In the genomic region with DNA sequence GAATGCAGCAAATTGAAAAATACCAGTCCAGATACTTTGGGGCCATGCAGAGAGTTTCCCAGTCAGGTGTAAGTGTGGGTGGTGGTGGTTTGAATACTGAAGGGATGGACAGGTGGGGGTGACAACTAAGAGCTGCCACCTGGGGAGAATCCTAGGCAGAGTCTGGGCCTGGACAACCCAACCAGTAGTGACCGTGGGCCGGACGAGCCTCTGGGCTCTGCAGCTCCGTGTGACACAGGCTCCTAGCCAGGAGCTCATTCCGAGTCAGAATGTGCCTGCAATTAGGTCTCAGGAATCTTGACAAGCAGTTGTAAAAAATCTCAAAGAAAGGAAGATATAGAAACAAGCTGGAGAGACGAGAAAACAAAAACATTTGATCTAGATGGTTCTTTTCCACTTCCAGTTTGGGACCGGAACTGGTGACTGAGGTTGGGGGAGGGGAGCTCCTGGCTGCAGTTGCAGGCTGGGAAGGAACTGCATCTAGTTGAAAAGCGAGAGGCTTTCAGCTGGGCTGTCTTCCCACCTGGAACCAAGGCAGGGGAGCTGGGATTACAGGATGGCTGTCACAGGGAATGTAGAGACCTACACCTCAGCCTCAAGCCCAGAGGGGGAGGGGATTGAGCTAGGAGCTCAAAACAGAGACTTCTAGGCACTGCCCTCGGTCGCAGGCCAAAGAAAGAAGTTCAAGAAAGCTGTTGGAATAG, we compare ENCODE assay signal across 19 cellular contexts.
"Had no signal": no experiment of that assay in that cellular context is flagged by ENCODE, and none has a peak within 500 bp of the region (broad histone marks: within the 10 kb centered on the region; RNA-seq: fewer than 3 reads in every experiment).

No MANE protein-coding gene starts in this region.

- H3K36me3 Mint-ChIP-seq: activated naive CD8-positive, alpha-beta T cell treated with anti-CD3 and anti-CD28 coated beads for 36 hours; stimulated activated naive B cell treated with anti-CD40 and anti-IgM and Interleukin-4, amounts not matched to agents 10 μg/mL and 1 μg/mL and 100 μg/mL, for 72 hours; type B pancreatic cell had no signal

- ATAC-seq: activated CD4-positive, alpha-beta T cell treated with anti-CD3 and anti-CD28 coated beads for 36 hours; heart right ventricle; stimulated activated naive B cell treated with anti-CD40 and anti-IgM and Interleukin-4, amounts not matched to agents 10 μg/mL and 1 μg/mL and 100 μg/mL, for 72 hours had no signal

- DNase-seq: activated B cell treated with CpG ODN at 0.5 μM for 24 hours; activated CD4-positive, alpha-beta T cell treated with anti-CD3 and anti-CD28 coated beads for 36 hours; activated CD4-positive, alpha-beta T cell treated with anti-CD3 and anti-CD28 coated beads, Interleukin-2, amount 50 U/mL, for 48 hours; activated naive CD4-positive, alpha-beta T cell treated with Interleukin-2 at 50 U/mL for 16 hours; activated naive CD8-positive, alpha-beta T cell treated with anti-CD3 and anti-CD28 coated beads for 36 hours; activated T-cell treated with anti-CD3 and anti-CD28 coated beads, Interleukin-2, amount 50 U/mL, for 48 hours; amniotic stem cell; cerebellar nuclear complex; heart right ventricle; occipital lobe; stimulated activated CD4-positive, alpha-beta T cell treated with anti-CD3 and anti-CD28 coated beads, Interleukin-2, amount 100 ng/mL, for 48 hours; stimulated activated CD8-positive, alpha-beta memory T cell treated with anti-CD3 and anti-CD28 coated beads, Interleukin-4, amount 100 ng/mL, for 48 hours; stimulated activated naive B cell treated with anti-CD40 and anti-IgM and Interleukin-4, amounts not matched to agents 10 μg/mL and 1 μg/mL and 100 μg/mL, for 72 hours; T1000; testis had no signal

- H3K36me3 ChIP-seq: heart right ventricle, vagina had no signal

- H3K4me3 ChIP-seq: coronary artery, heart right ventricle, testis, vagina had no signal

- H3K27me3 ChIP-seq: heart right ventricle, testis, vagina had no signal

- H3K27ac Mint-ChIP-seq: activated B cell treated with CpG ODN at 0.5 μM for 24 hours; activated CD4-positive, alpha-beta T cell treated with anti-CD3 and anti-CD28 coated beads for 36 hours; activated naive CD8-positive, alpha-beta T cell treated with anti-CD3 and anti-CD28 coated beads for 36 hours; stimulated activated naive B cell treated with anti-CD40 and anti-IgM and Interleukin-4, amounts not matched to agents 10 μg/mL and 1 μg/mL and 100 μg/mL, for 72 hours; T-helper 1 cell treated with Interleukin-12 subunit alpha and Interleukin-12 subunit beta and Interleukin-4 antibody, amounts not matched to agents 30 μg/mL and 1 μg/mL, for 36 hours; type B pancreatic cell had no signal

- H3K27ac ChIP-seq: coronary artery, heart right ventricle, testis, vagina had no signal

- H3K9me3 Mint-ChIP-seq: type B pancreatic cell had no signal

- H3K4me1 ChIP-seq: heart right ventricle, testis, vagina had no signal

- H3K4me1 Mint-ChIP-seq: activated B cell treated with CpG ODN at 0.5 μM for 24 hours; activated CD4-positive, alpha-beta T cell treated with anti-CD3 and anti-CD28 coated beads for 36 hours; activated naive CD8-positive, alpha-beta T cell treated with anti-CD3 and anti-CD28 coated beads for 36 hours; stimulated activated naive B cell treated with anti-CD40 and anti-IgM and Interleukin-4, amounts not matched to agents 10 μg/mL and 1 μg/mL and 100 μg/mL, for 72 hours had no signal

- H3K27me3 Mint-ChIP-seq: activated B cell treated with CpG ODN at 0.5 μM for 24 hours; activated CD4-positive, alpha-beta T cell treated with anti-CD3 and anti-CD28 coated beads for 36 hours; activated naive CD8-positive, alpha-beta T cell treated with anti-CD3 and anti-CD28 coated beads for 36 hours; stimulated activated naive B cell treated with anti-CD40 and anti-IgM and Interleukin-4, amounts not matched to agents 10 μg/mL and 1 μg/mL and 100 μg/mL, for 72 hours had no signal

- H3K4me3 Mint-ChIP-seq: activated B cell treated with CpG ODN at 0.5 μM for 24 hours; activated CD4-positive, alpha-beta T cell treated with anti-CD3 and anti-CD28 coated beads for 36 hours; activated naive CD8-positive, alpha-beta T cell treated with anti-CD3 and anti-CD28 coated beads for 36 hours; stimulated activated naive B cell treated with anti-CD40 and anti-IgM and Interleukin-4, amounts not matched to agents 10 μg/mL and 1 μg/mL and 100 μg/mL, for 72 hours; T-helper 1 cell treated with Interleukin-12 subunit alpha and Interleukin-12 subunit beta and Interleukin-4 antibody, amounts not matched to agents 30 μg/mL and 1 μg/mL, for 36 hours; type B pancreatic cell had no signal

- H3K9me3 ChIP-seq: testis, vagina had no signal
